In genomic region chr1:75520862-75521261, GRCh38 we compare ENCODE assay signal across 21 cellular contexts.
"Had no signal": no experiment of that assay in that cellular context is flagged by ENCODE, and none has a peak within 500 bp of the region (broad histone marks: within the 10 kb centered on the region; RNA-seq: fewer than 3 reads in every experiment).

No MANE protein-coding gene starts in this region.

- H3K27me3 Mint-ChIP-seq: activated CD8-positive, alpha-beta T cell treated with anti-CD3 and anti-CD28 coated beads for 36 hours; central memory CD8-positive, alpha-beta T cell had no signal

- H3K4me1 Mint-ChIP-seq: activated naive CD4-positive, alpha-beta T cell treated with anti-CD3 and anti-CD28 coated beads, Interleukin-2, amount 50 U/mL, for 24 hours; central memory CD8-positive, alpha-beta T cell had no signal

- H3K4me3 Mint-ChIP-seq: activated CD8-positive, alpha-beta T cell treated with anti-CD3 and anti-CD28 coated beads for 36 hours; activated naive CD4-positive, alpha-beta T cell treated with anti-CD3 and anti-CD28 coated beads, Interleukin-2, amount 50 U/mL, for 24 hours; activated T-helper 1 cell treated with anti-CD3 and anti-CD28 coated beads, Interleukin-12 subunit alpha, Interleukin-12 subunit beta, Interleukin-2, Interleukin-4 antibody, amounts not matched to agents 30 ng/mL and 10 ng/mL and 1 ng/mL, durations not matched to agents 14 hours and 24 hours and 36 hours; central memory CD8-positive, alpha-beta T cell had no signal

- H3K9me3 ChIP-seq: ascending aorta, body of pancreas, MG63 had no signal

- H3K27me3 ChIP-seq: ascending aorta, body of pancreas, MG63 had no signal

- H3K4me3 ChIP-seq: ascending aorta, body of pancreas, MG63 had no signal

- H3K4me1 ChIP-seq: ascending aorta, body of pancreas had no signal

- H3K9me3 Mint-ChIP-seq: activated CD8-positive, alpha-beta T cell treated with anti-CD3 and anti-CD28 coated beads for 36 hours; activated naive CD4-positive, alpha-beta T cell treated with anti-CD3 and anti-CD28 coated beads, Interleukin-2, amount 50 U/mL, for 24 hours; activated T-helper 1 cell treated with anti-CD3 and anti-CD28 coated beads, Interleukin-12 subunit alpha, Interleukin-12 subunit beta, Interleukin-2, Interleukin-4 antibody, amounts not matched to agents 30 ng/mL and 10 ng/mL and 1 ng/mL, durations not matched to agents 14 hours and 24 hours and 36 hours had no signal

- ATAC-seq: activated CD8-positive, alpha-beta T cell treated with anti-CD3 and anti-CD28 coated beads for 36 hours; body of pancreas had no signal

- DNase-seq: activated CD4-positive, alpha-beta T cell treated with anti-CD3 and anti-CD28 coated beads for 4 hours; activated CD8-positive, alpha-beta memory T cell treated with anti-CD3 and anti-CD28 coated beads, Interleukin-2, amount 50 U/mL, for 48 hours; activated CD8-positive, alpha-beta T cell treated with anti-CD3 and anti-CD28 coated beads for 36 hours; activated effector memory CD4-positive, alpha-beta T cell treated with Interleukin-2 at 50 U/mL for 16 hours; activated naive CD4-positive, alpha-beta T cell; activated T-cell treated with anti-CD3 and anti-CD28 coated beads, Interleukin-2, amount 50 U/mL, for 1 hour; amniotic stem cell; body of pancreas; MG63; NCI-H1105; NCI-H1436; NCI-H1694 treated with DMSO at 0.1 percent for 48 hours; NCI-H2029 treated with DMSO at 0.1 percent for 48 hours; NCI-H524; SIG-M5; T-helper 1 cell; WERI-Rb-1 had no signal

- H3K36me3 Mint-ChIP-seq: activated naive CD4-positive, alpha-beta T cell treated with anti-CD3 and anti-CD28 coated beads, Interleukin-2, amount 50 U/mL, for 24 hours had no signal

- H3K27ac ChIP-seq: ascending aorta, body of pancreas, WERI-Rb-1 had no signal

- H3K36me3 ChIP-seq: ascending aorta, MG63, WERI-Rb-1 had no signal

- H3K27ac Mint-ChIP-seq: activated CD8-positive, alpha-beta T cell treated with anti-CD3 and anti-CD28 coated beads for 36 hours; activated naive CD4-positive, alpha-beta T cell treated with anti-CD3 and anti-CD28 coated beads, Interleukin-2, amount 50 U/mL, for 24 hours; activated T-helper 1 cell treated with anti-CD3 and anti-CD28 coated beads, Interleukin-12 subunit alpha, Interleukin-12 subunit beta, Interleukin-2, Interleukin-4 antibody, amounts not matched to agents 30 ng/mL and 10 ng/mL and 1 ng/mL, durations not matched to agents 14 hours and 24 hours and 36 hours had no signal
